1 cellular context compared by ENCODE assay signal in the genomic region with DNA sequence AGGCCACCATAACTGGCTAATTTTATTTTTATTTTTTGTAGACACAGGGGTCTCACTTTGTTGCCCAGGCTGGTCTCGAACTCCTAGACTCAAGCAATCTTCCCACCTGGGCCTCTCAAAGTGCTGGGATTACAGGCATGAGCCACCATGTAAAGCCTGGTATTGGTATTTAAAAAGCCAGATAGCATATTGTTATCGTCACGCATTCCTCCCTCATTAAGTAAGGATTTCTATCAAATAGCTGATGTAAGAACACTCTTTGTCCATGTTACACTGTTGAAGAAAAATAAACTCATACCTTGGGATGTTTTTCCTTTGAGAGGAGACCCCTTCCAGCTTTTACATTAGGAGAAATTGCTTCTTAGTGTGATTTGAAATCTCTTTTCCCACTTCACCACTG.
TF ChIP-seq lines count a peak whose summit lies in the region.

No MANE protein-coding gene starts in this region.

TF ChIP-seq in GM23338, 12 proteins besides CTCF, POLR2A, EP300 and RAD21:
- TF ChIP-seq, protein P1, sequence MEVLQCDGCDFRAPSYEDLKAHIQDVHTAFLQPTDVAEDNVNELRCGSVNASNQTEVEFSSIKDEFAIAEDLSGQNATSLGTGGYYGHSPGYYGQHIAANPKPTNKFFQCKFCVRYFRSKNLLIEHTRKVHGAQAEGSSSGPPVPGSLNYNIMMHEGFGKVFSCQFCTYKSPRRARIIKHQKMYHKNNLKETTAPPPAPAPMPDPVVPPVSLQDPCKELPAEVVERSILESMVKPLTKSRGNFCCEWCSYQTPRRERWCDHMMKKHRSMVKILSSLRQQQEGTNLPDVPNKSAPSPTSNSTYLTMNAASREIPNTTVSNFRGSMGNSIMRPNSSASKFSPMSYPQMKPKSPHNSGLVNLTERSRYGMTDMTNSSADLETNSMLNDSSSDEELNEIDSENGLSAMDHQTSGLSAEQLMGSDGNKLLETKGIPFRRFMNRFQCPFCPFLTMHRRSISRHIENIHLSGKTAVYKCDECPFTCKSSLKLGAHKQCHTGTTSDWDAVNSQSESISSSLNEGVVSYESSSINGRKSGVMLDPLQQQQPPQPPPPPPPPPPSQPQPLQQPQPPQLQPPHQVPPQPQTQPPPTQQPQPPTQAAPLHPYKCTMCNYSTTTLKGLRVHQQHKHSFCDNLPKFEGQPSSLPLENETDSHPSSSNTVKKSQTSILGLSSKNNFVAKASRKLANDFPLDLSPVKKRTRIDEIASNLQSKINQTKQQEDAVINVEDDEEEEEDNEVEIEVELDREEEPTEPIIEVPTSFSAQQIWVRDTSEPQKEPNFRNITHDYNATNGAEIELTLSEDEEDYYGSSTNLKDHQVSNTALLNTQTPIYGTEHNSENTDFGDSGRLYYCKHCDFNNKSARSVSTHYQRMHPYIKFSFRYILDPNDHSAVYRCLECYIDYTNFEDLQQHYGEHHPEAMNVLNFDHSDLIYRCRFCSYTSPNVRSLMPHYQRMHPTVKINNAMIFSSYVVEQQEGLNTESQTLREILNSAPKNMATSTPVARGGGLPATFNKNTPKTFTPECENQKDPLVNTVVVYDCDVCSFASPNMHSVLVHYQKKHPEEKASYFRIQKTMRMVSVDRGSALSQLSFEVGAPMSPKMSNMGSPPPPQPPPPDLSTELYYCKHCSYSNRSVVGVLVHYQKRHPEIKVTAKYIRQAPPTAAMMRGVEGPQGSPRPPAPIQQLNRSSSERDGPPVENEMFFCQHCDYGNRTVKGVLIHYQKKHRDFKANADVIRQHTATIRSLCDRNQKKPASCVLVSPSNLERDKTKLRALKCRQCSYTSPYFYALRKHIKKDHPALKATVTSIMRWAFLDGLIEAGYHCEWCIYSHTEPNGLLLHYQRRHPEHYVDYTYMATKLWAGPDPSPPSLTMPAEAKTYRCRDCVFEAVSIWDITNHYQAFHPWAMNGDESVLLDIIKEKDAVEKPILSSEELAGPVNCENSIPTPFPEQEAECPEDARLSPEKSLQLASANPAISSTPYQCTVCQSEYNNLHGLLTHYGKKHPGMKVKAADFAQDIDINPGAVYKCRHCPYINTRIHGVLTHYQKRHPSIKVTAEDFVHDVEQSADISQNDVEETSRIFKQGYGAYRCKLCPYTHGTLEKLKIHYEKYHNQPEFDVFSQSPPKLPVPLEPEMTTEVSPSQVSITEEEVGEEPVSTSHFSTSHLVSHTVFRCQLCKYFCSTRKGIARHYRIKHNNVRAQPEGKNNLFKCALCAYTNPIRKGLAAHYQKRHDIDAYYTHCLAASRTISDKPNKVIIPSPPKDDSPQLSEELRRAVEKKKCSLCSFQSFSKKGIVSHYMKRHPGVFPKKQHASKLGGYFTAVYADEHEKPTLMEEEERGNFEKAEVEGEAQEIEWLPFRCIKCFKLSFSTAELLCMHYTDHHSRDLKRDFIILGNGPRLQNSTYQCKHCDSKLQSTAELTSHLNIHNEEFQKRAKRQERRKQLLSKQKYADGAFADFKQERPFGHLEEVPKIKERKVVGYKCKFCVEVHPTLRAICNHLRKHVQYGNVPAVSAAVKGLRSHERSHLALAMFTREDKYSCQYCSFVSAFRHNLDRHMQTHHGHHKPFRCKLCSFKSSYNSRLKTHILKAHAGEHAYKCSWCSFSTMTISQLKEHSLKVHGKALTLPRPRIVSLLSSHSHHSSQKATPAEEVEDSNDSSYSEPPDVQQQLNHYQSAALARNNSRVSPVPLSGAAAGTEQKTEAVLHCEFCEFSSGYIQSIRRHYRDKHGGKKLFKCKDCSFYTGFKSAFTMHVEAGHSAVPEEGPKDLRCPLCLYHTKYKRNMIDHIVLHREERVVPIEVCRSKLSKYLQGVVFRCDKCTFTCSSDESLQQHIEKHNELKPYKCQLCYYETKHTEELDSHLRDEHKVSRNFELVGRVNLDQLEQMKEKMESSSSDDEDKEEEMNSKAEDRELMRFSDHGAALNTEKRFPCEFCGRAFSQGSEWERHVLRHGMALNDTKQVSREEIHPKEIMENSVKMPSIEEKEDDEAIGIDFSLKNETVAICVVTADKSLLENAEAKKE (CRISPR knock-in tag; IDR thresholded peaks at IDR 0.05), result no peak
- no peak for TF ChIP-seq ZNF331 (CRISPR knock-in tag; IDR thresholded peaks at IDR 0.05; ENCODE audit: low read depth)
- TF ChIP-seq EZH2phosphoT487 (IDR thresholded peaks at IDR 0.05; ENCODE audit: unreplicated experiment), result no peak
- no peak for TF ChIP-seq JUNB (IDR thresholded peaks at IDR 0.05; ENCODE audit: unreplicated experiment)
- no peak for TF ChIP-seq EZH2 (IDR thresholded peaks at IDR 0.05; ENCODE audit: low read depth, unreplicated experiment)
- no peak for TF ChIP-seq POLR2AphosphoS5 (IDR thresholded peaks at IDR 0.05; ENCODE audit: low read depth)
- TF ChIP-seq, protein P2, sequence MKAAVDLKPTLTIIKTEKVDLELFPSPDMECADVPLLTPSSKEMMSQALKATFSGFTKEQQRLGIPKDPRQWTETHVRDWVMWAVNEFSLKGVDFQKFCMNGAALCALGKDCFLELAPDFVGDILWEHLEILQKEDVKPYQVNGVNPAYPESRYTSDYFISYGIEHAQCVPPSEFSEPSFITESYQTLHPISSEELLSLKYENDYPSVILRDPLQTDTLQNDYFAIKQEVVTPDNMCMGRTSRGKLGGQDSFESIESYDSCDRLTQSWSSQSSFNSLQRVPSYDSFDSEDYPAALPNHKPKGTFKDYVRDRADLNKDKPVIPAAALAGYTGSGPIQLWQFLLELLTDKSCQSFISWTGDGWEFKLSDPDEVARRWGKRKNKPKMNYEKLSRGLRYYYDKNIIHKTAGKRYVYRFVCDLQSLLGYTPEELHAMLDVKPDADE (IDR thresholded peaks at IDR 0.05), result no peak
- TF ChIP-seq, protein P3, sequence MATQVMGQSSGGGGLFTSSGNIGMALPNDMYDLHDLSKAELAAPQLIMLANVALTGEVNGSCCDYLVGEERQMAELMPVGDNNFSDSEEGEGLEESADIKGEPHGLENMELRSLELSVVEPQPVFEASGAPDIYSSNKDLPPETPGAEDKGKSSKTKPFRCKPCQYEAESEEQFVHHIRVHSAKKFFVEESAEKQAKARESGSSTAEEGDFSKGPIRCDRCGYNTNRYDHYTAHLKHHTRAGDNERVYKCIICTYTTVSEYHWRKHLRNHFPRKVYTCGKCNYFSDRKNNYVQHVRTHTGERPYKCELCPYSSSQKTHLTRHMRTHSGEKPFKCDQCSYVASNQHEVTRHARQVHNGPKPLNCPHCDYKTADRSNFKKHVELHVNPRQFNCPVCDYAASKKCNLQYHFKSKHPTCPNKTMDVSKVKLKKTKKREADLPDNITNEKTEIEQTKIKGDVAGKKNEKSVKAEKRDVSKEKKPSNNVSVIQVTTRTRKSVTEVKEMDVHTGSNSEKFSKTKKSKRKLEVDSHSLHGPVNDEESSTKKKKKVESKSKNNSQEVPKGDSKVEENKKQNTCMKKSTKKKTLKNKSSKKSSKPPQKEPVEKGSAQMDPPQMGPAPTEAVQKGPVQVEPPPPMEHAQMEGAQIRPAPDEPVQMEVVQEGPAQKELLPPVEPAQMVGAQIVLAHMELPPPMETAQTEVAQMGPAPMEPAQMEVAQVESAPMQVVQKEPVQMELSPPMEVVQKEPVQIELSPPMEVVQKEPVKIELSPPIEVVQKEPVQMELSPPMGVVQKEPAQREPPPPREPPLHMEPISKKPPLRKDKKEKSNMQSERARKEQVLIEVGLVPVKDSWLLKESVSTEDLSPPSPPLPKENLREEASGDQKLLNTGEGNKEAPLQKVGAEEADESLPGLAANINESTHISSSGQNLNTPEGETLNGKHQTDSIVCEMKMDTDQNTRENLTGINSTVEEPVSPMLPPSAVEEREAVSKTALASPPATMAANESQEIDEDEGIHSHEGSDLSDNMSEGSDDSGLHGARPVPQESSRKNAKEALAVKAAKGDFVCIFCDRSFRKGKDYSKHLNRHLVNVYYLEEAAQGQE (IDR thresholded peaks at IDR 0.05; ENCODE audit: unreplicated experiment), result no peak
- no peak for TF ChIP-seq CREB1 (CRISPR knock-in tag; IDR thresholded peaks at IDR 0.05; ENCODE audit: low read depth)
- no peak for TF ChIP-seq NANOG (IDR thresholded peaks at IDR 0.05; ENCODE audit: borderline replicate concordance)
- no peak for TF ChIP-seq STAT1 (IDR thresholded peaks at IDR 0.05; ENCODE audit: unreplicated experiment)
- no peak for TF ChIP-seq ZNF114 (CRISPR knock-in tag; IDR thresholded peaks at IDR 0.05)
